ENCODE assay signal across 20 cellular contexts in the genomic region with DNA sequence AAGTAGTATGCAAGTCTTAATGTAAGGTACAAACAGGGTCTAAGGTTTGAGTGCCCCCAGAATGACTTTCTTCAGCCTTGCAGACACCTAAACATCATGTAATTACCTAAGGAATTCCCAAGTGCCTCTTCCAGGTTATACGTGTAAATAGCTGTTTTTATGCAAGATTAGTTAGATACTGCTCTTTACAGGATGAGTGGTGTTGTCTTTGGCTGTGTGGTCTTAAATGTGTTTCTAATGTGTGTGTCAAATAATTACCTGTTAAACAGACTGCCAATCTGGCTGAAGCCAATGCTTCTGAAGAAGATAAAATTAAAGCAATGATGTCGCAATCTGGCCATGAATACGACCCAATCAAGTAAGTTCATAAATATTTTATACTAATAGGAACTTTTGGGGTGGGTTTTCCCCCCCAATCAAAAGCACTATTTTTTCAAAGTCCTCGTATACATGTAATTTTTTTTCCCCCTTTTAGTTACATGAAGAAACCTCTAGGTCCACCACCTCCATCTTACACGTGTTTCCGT.
"Had no signal": no experiment of that assay in that cellular context is flagged by ENCODE, and none has a peak within 500 bp of the region (broad histone marks: within the 10 kb centered on the region; RNA-seq: fewer than 3 reads in every experiment).

No MANE protein-coding gene starts in this region.

- H3K27me3 ChIP-seq: gastrocnemius medialis, spleen, tibial nerve, upper lobe of left lung had no signal

- H3K27me3 Mint-ChIP-seq: memory B cell; stimulated activated memory B cell treated with anti-CD40 and anti-IgM and Interleukin-4, amounts not matched to agents 10 μg/mL and 1 μg/mL and 100 μg/mL, for 72 hours; stimulated activated naive CD8-positive, alpha-beta T cell treated with anti-CD3 and anti-CD28 coated beads, Interleukin-15, Interleukin-2, amounts not matched to agents 100 ng/mL and 50 ng/mL, for 24 hours had no signal

- H3K4me3 ChIP-seq: gastrocnemius medialis, lung, psoas muscle, skin epidermis, spleen, thoracic aorta, tibial nerve, upper lobe of left lung had no signal

- H3K27ac ChIP-seq: gastrocnemius medialis, psoas muscle, skin epidermis, spleen, thoracic aorta, tibial nerve, upper lobe of left lung had no signal

- H3K4me1 ChIP-seq: gastrocnemius medialis, psoas muscle had no signal

- DNase-seq: cortex of kidney; gastrocnemius medialis; head of caudate nucleus; kidney; nucleus accumbens; psoas muscle; right cardiac atrium; spleen; stimulated activated CD4-positive, alpha-beta T cell treated with anti-CD3 and anti-CD28 coated beads, Interleukin-4, amount 100 ng/mL, for 4 hours; upper lobe of left lung had no signal

- H3K9me3 Mint-ChIP-seq: memory B cell; nephron; stimulated activated memory B cell treated with anti-CD40 and anti-IgM and Interleukin-4, amounts not matched to agents 10 μg/mL and 1 μg/mL and 100 μg/mL, for 72 hours; stimulated activated naive CD8-positive, alpha-beta T cell treated with anti-CD3 and anti-CD28 coated beads, Interleukin-15, Interleukin-2, amounts not matched to agents 100 ng/mL and 50 ng/mL, for 24 hours had no signal

- ATAC-seq: gastrocnemius medialis; left lobe of liver; psoas muscle; right cardiac atrium; stimulated activated memory B cell treated with anti-CD40 and anti-IgM and Interleukin-4, amounts not matched to agents 10 μg/mL and 1 μg/mL and 100 μg/mL, for 72 hours had no signal

- H3K4me1 Mint-ChIP-seq: nephron; stimulated activated memory B cell treated with anti-CD40 and anti-IgM and Interleukin-4, amounts not matched to agents 10 μg/mL and 1 μg/mL and 100 μg/mL, for 72 hours had no signal

- H3K9me3 ChIP-seq: gastrocnemius medialis, psoas muscle, spleen, thoracic aorta, tibial nerve, upper lobe of left lung had no signal

- H3K4me3 Mint-ChIP-seq: memory B cell; nephron; stimulated activated memory B cell treated with anti-CD40 and anti-IgM and Interleukin-4, amounts not matched to agents 10 μg/mL and 1 μg/mL and 100 μg/mL, for 72 hours; stimulated activated naive CD8-positive, alpha-beta T cell treated with anti-CD3 and anti-CD28 coated beads, Interleukin-15, Interleukin-2, amounts not matched to agents 100 ng/mL and 50 ng/mL, for 24 hours had no signal

- H3K27ac Mint-ChIP-seq: memory B cell; nephron; stimulated activated memory B cell treated with anti-CD40 and anti-IgM and Interleukin-4, amounts not matched to agents 10 μg/mL and 1 μg/mL and 100 μg/mL, for 72 hours; stimulated activated naive CD8-positive, alpha-beta T cell treated with anti-CD3 and anti-CD28 coated beads, Interleukin-15, Interleukin-2, amounts not matched to agents 100 ng/mL and 50 ng/mL, for 24 hours had no signal

- FAIRE-seq: kidney, urothelium cell line had no signal
